Comparison of ENCODE assay signal across 1 cellular context in genomic region chr20:38342196-38342595, GRCh38.
TF ChIP-seq lines count a peak whose summit lies in the region.

No MANE protein-coding gene starts in this region.

TF ChIP-seq in HEK293T, 16 proteins besides CTCF, POLR2A, EP300 and RAD21 (continued from another document):
- no peak for TF ChIP-seq CTBP1 (IDR thresholded peaks at IDR 0.05; ENCODE audit: borderline replicate concordance)
- no peak for TF ChIP-seq L3MBTL2 (conservative IDR thresholded peaks at IDR 0.05)
